14 cellular contexts compared by ENCODE assay signal in genomic region chr7:1554332-1555045, GRCh38. TPM values are rescaled to one million over a fixed set of nuclear protein-coding genes. Genes with fewer than 3 reads are reported as not detected.
A peak's percentile ranks its signal among the peaks of the same experiment; 100 is the strongest.
DNase-seq lines count a peak whose midpoint lies in the region; ATAC-seq, FAIRE-seq and TF ChIP-seq lines count a peak whose summit lies in the region.
"Had no signal": no experiment of that assay in that cellular context is flagged by ENCODE, and none has a peak within 500 bp of the region (broad histone marks: within the 10 kb centered on the region; RNA-seq: fewer than 3 reads in every experiment).

No MANE protein-coding gene starts in this region.

- no peak for DNase-seq in MCF 10A (ENCODE audit: unreplicated experiment)
- no peak for DNase-seq in mammary epithelial cell
- peak; percentile 70 for DNase-seq in kidney
- no peak for DNase-seq in transverse colon
- DNase-seq: activated naive CD4-positive, alpha-beta T cell treated with anti-CD3 and anti-CD28 coated beads for 36 hours had no signal

- dilution Hi-C loops in mammary epithelial cell (cut with HindIII; ENCODE audit: low sequenced_read_pairs), result no loop called here

- in situ Hi-C loops in mammary epithelial cell (cut with MboI; ENCODE audit: low sequenced_read_pairs in 2 of 2) (loop anchor here in 1 of 2 donors (25.0 kb wide), 1 partner anchor 808 kb away; the partner anchor contains the start of gene EIF3B), transverse colon (cut with MboI; ENCODE audit: low pct_ligation_motif_present in 1 of 4, low pct_unique_long_range_greater_than_20kb in 1 of 4, low sequenced_read_pairs in 3 of 4) (no loop called here)

- no peaks in the 10 kb centered on the region for H3K79me2 ChIP-seq in mammary epithelial cell (ENCODE audit: insufficient read depth, low read length)

- H3K9me3 Mint-ChIP-seq in MCF 10A (ENCODE audit: unreplicated experiment), result no peaks in the 10 kb centered on the region
- H3K9me3 Mint-ChIP-seq: activated naive CD4-positive, alpha-beta T cell treated with anti-CD3 and anti-CD28 coated beads for 36 hours had no signal

- CTCF ChIA-PET in MCF 10A (lab: Yijun Ruan, JAX) (interaction anchor here (0.7 to 1.5 kb wide), 4 partner anchors 14 to 853 kb away, joined by 3 to 6 read pairs (median 4); no protein-coding TSS in a partner anchor), mammary epithelial cell (lab: Charles Lee; ENCODE audit: low non-redundant PET) (no interaction called here)

- H3K27me3 Mint-ChIP-seq in MCF 10A (ENCODE audit: insufficient read depth, unreplicated experiment), result no peaks in the 10 kb centered on the region

- H3K27me3 ChIP-seq in mammary epithelial cell (ENCODE audit: insufficient read depth, low read length) (no peaks in the 10 kb centered on the region), transverse colon (no peaks in the 10 kb centered on the region)
- H3K27me3 ChIP-seq: cardiac muscle cell, left lung had no signal

- TF ChIP-seq POLR2A in transverse colon (IDR thresholded peaks at IDR 0.05), result no peak

- peak overlapping the region; percentile 72 for H3K4me3 Mint-ChIP-seq in MCF 10A (ENCODE audit: unreplicated experiment)
- H3K4me3 Mint-ChIP-seq: activated naive CD4-positive, alpha-beta T cell treated with anti-CD3 and anti-CD28 coated beads for 36 hours had no signal

- BruUV-seq in MCF 10A (replicated peaks; lab: Mats Ljungman, UMichigan) (no TSS peak), mammary epithelial cell (replicated peaks; lab: Mats Ljungman, UMichigan) (no TSS peak)

- 90% methylated on average over 18 of the region's 20 CpGs for WGBS in mammary epithelial cell (ENCODE audit: low coverage, missing lambda C conversion rate)
- WGBS in transverse colon (ENCODE audit: low coverage in 1 of 2), 2 donors, result 75% methylated on average over 20 of the region's 20 CpGs; no CpG with 5 or more reads in 1 of the 2 donors

- H4K20me1 ChIP-seq in mammary epithelial cell (ENCODE audit: insufficient read depth, low read length), result no peaks in the 10 kb centered on the region

- peaks cover 5% of the 10 kb centered on the region for H3K36me3 Mint-ChIP-seq in MCF 10A (ENCODE audit: insufficient read depth, unreplicated experiment)

- H3K36me3 ChIP-seq in mammary epithelial cell (ENCODE audit: insufficient read depth, low read length), result no peaks in the 10 kb centered on the region
- no peaks in the 10 kb centered on the region for H3K36me3 ChIP-seq in kidney (ENCODE audit: control insufficient read depth in 1 of 2, insufficient read depth in 2 of 2, low read length in 2 of 2)
- H3K36me3 ChIP-seq in transverse colon, result no peaks in the 10 kb centered on the region
- H3K36me3 ChIP-seq: cardiac muscle cell, heart left ventricle had no signal

- POLR2A ChIA-PET in MCF 10A (lab: Yijun Ruan, JAX), result interaction anchor here (0.6 to 2.8 kb wide), 11 partner anchors 11 to 800 kb away, joined by 3 to 118 read pairs (median 12); partner anchors contain the start of genes EIF3B, INTS1, MICALL2 and PSMG3

- peak overlapping the region; percentile 94 for H3K27ac Mint-ChIP-seq in MCF 10A (ENCODE audit: low read depth, unreplicated experiment)
- H3K27ac Mint-ChIP-seq: activated naive CD4-positive, alpha-beta T cell treated with anti-CD3 and anti-CD28 coated beads for 36 hours had no signal

- H3K4me2 ChIP-seq in mammary epithelial cell (ENCODE audit: insufficient read depth, low read depth, low read length), result no peak overlapping the region

- no peak for TF ChIP-seq EP300 in transverse colon (IDR thresholded peaks at IDR 0.05; ENCODE audit: low read depth)

- no peak for FAIRE-seq in kidney (lab: Jason Lieb, UNC)

- intact Hi-C loops in MCF 10A (cut with micrococcal nuclease), result no loop called here
- intact Hi-C loops in mammary epithelial cell (cut with micrococcal nuclease), result loop anchor here (2.0 to 5.0 kb wide), 2 partner anchors 20 to 92 kb away; no protein-coding TSS in a partner anchor
- intact Hi-C loops in kidney (cut with DNase I), result no loop called here
- intact Hi-C loops in transverse colon (cut with DNase I; ENCODE audit: low total_unique reads), result no loop called here

- H3K9me3 ChIP-seq in mammary epithelial cell (replicated peaks; ENCODE audit: insufficient read depth, low read length), result no peaks in the 10 kb centered on the region
- no peaks in the 10 kb centered on the region for H3K9me3 ChIP-seq in kidney (ENCODE audit: control insufficient read depth in 1 of 2, low read length in 2 of 2)
- H3K9me3 ChIP-seq in transverse colon, result no peaks in the 10 kb centered on the region
- H3K9me3 ChIP-seq: heart left ventricle, left lung had no signal

- TF ChIP-seq CTCF in MCF 10A (IDR thresholded peaks at IDR 0.05; ENCODE audit: unreplicated experiment) (no peak), mammary epithelial cell (conservative IDR thresholded peaks at IDR 0.05 in 1 of 2, IDR thresholded peaks at IDR 0.05 in 1 of 2; ENCODE audit: extremely low read depth in 1 of 2, insufficient read depth in 1 of 2, low read depth in 1 of 2, low read length in 2 of 2) (no peak), kidney (IDR thresholded peaks at IDR 0.05; ENCODE audit: borderline replicate concordance, extremely low read depth, insufficient read depth) (no peak), transverse colon (IDR thresholded peaks at IDR 0.05) (no peak)

- peaks cover 29% of the 10 kb centered on the region for H3K4me1 ChIP-seq in mammary epithelial cell (ENCODE audit: insufficient read depth, low read length)
- peaks cover 11 to 17% of the 10 kb centered on the region in 2 donors for H3K4me1 ChIP-seq in kidney (ENCODE audit: control insufficient read depth in 1 of 2, insufficient read depth in 1 of 2, low read depth in 1 of 2, low read length in 2 of 2)
- peaks cover 0 to 34% (median 25%) of the 10 kb centered on the region in 4 donors for H3K4me1 ChIP-seq in transverse colon

- H3K4me3 ChIP-seq in mammary epithelial cell (replicated peaks in 1 of 3; ENCODE audit: insufficient read depth in 1 of 3, low read depth in 2 of 3, low read length in 3 of 3), result no peak overlapping the region
- H3K4me3 ChIP-seq in kidney (ENCODE audit: low read length in 2 of 2), result peak overlapping the region; percentile 19 to 46
- peak overlapping the region in 3 of 4 donors; percentile 30 to 44 (median 38) for H3K4me3 ChIP-seq in transverse colon
- H3K4me3 ChIP-seq: cardiac muscle cell, heart left ventricle, left lung had no signal

- H3K9ac ChIP-seq in mammary epithelial cell (ENCODE audit: insufficient read depth, low read length) (no peak overlapping the region), kidney (ENCODE audit: low read length in 2 of 2) (no peak overlapping the region)

- ATAC-seq in GM21447 (IDR thresholded peaks at IDR 0.05; ENCODE audit: unreplicated experiment) (no peak), HG03108 (IDR thresholded peaks at IDR 0.05; ENCODE audit: unreplicated experiment) (no peak)

- H3K27ac ChIP-seq in mammary epithelial cell (ENCODE audit: insufficient read depth, low read depth, low read length) (no peak overlapping the region), kidney (ENCODE audit: low read depth in 2 of 2, low read length in 2 of 2) (peak overlapping the region; percentile 88 to 89), transverse colon (peak overlapping the region; percentile 85 to 94 (median 89))
- H3K27ac ChIP-seq: cardiac muscle cell, heart left ventricle, left lung had no signal

- peaks cover 15% of the 10 kb centered on the region for H3K4me1 Mint-ChIP-seq in MCF 10A (ENCODE audit: insufficient read depth, unreplicated experiment)

- no peak overlapping the region for H2AFZ ChIP-seq in mammary epithelial cell (ENCODE audit: low read depth, low read length)

RNA-seq across cellular contexts. Expression of gene TMEM184A, which starts 1.5 kb away (rescaled TPM):
- 9.0 and 14.2 TPM in 2 replicates for total RNA-seq in MCF 10A (2022)
- total RNA-seq in mammary epithelial cell, result 10 to 100 TPM in 1 of 2 donors, 1 to 10 TPM in 1; 9.2 to 15.1 TPM
- polyA plus RNA-seq in mammary epithelial cell, result 5.5 TPM
- polyA minus RNA-seq in mammary epithelial cell, result 8.4 TPM
- total RNA-seq in kidney, result 11.0 TPM
- 6.8 TPM for polyA plus RNA-seq in kidney (ENCODE audit: insufficient read depth, low read depth, low replicate concordance)
- 100 to 1,000 TPM in 2 of 4 donors, 10 to 100 TPM in 2; 49.9 to 151 (median 94.1) TPM for total RNA-seq in transverse colon
- total RNA-seq: A673; activated CD8-positive, alpha-beta memory T cell treated with anti-CD3 and anti-CD28 coated beads for 36 hours; endothelial cell of umbilical vein; RPMI7951 had no signal

RNA-seq across cellular contexts. Expression of gene PSMG3, which starts 15.3 kb away (rescaled TPM):
- total RNA-seq in MCF 10A (2022), result 38.2 and 42.1 TPM in 2 replicates
- 10 to 100 TPM; 25.8 to 34.0 TPM for total RNA-seq in mammary epithelial cell
- 70.4 TPM for polyA plus RNA-seq in mammary epithelial cell
- 14.2 TPM for polyA minus RNA-seq in mammary epithelial cell
- 29.7 TPM for total RNA-seq in kidney
- polyA plus RNA-seq in kidney (ENCODE audit: insufficient read depth, low read depth, low replicate concordance), result 66.6 TPM
- 10 to 100 TPM in 3 of 4 donors, 1 to 10 TPM in 1; 7.1 to 41.9 (median 27.6) TPM for total RNA-seq in transverse colon

RNA-seq across cellular contexts. Expression of gene MAFK, which starts 24.0 kb away (rescaled TPM):
- 37.8 and 45.6 TPM in 2 replicates for total RNA-seq in MCF 10A (2022)
- total RNA-seq in mammary epithelial cell, result 10 to 100 TPM; 10.5 to 23.4 TPM
- 3.1 TPM for polyA plus RNA-seq in mammary epithelial cell
- 10.2 TPM for polyA minus RNA-seq in mammary epithelial cell
- 37.0 TPM for total RNA-seq in kidney
- polyA plus RNA-seq in kidney (ENCODE audit: insufficient read depth, low read depth, low replicate concordance), result 12.9 TPM
- total RNA-seq in transverse colon, result 100 to 1,000 TPM in 1 of 4 donors, 10 to 100 TPM in 3; 22.9 to 103 (median 44.0) TPM

RNA-seq across cellular contexts. Expression of gene INTS1, which starts 50.3 kb away (rescaled TPM):
- 86.3 and 93.5 TPM in 2 replicates for total RNA-seq in MCF 10A (2022)
- total RNA-seq in mammary epithelial cell, result 10 to 100 TPM; 51.3 to 81.1 TPM
- 31.7 TPM for polyA plus RNA-seq in mammary epithelial cell
- 62.4 TPM for polyA minus RNA-seq in mammary epithelial cell
- total RNA-seq in kidney, result 91.3 TPM
- polyA plus RNA-seq in kidney (ENCODE audit: insufficient read depth, low read depth, low replicate concordance), result 62.8 TPM
- total RNA-seq in transverse colon, result 100 to 1,000 TPM in 1 of 4 donors, 10 to 100 TPM in 3; 50.3 to 134 (median 71.4) TPM

Comparison
In these comparisons a context has a peak if more than half of its experiments do, and no peak if none do; other contexts are left out.
1. H3K4me3 ChIP-seq: peak in kidney (2 of 2) and transverse colon (3 of 4); none in mammary epithelial cell (0 of 3).